Comparison of ENCODE assay signal across 26 cellular contexts in genomic region chr1:29895201-29895600, GRCh38.
"Had no signal": no experiment of that assay in that cellular context is flagged by ENCODE, and none has a peak within 500 bp of the region (broad histone marks: within the 10 kb centered on the region; RNA-seq: fewer than 3 reads in every experiment).

No MANE protein-coding gene starts in this region.

- H3K4me3 Mint-ChIP-seq: activated CD4-positive, alpha-beta memory T cell treated with anti-CD3 and anti-CD28 coated beads, Interleukin-2, amount 10 ng/mL, durations not matched to agents 7 days and 5 days; activated CD4-positive, alpha-beta T cell treated with anti-CD3 and anti-CD28 coated beads for 36 hours; activated CD4-positive, alpha-beta T cell treated with anti-CD3 and anti-CD28 coated beads, Interleukin-2, amount 10 ng/mL, durations not matched to agents 24 days and 14 days; activated naive CD4-positive, alpha-beta T cell treated with anti-CD3 and anti-CD28 coated beads, Interleukin-2, amount 10 ng/mL, durations not matched to agents 7 days and 5 days; activated naive CD8-positive, alpha-beta T cell treated with anti-CD3 and anti-CD28 coated beads, Interleukin-2, amount 10 ng/mL, durations not matched to agents 7 days and 5 days; activated T-cell treated with anti-CD3 and anti-CD28 coated beads, Interleukin-2, amount 50 U/mL, for 24 hours; activated T-cell treated with anti-CD3 and anti-CD28 coated beads, Interleukin-2, amount 50 U/mL, for 72 hours; brain; central memory CD8-positive, alpha-beta T cell had no signal

- H3K4me3 ChIP-seq: ascending aorta, esophagus squamous epithelium, gastroesophageal sphincter had no signal

- H3K27me3 ChIP-seq: ascending aorta had no signal

- H3K36me3 ChIP-seq: ascending aorta, esophagus squamous epithelium, gastroesophageal sphincter had no signal

- H3K27ac Mint-ChIP-seq: activated CD4-positive, alpha-beta memory T cell treated with anti-CD3 and anti-CD28 coated beads, Interleukin-2, amount 10 ng/mL, durations not matched to agents 7 days and 5 days; activated CD4-positive, alpha-beta T cell treated with anti-CD3 and anti-CD28 coated beads for 36 hours; activated CD4-positive, alpha-beta T cell treated with anti-CD3 and anti-CD28 coated beads, Interleukin-2, amount 10 ng/mL, durations not matched to agents 24 days and 14 days; activated naive CD4-positive, alpha-beta T cell treated with anti-CD3 and anti-CD28 coated beads, Interleukin-2, amount 10 ng/mL, durations not matched to agents 7 days and 5 days; activated naive CD8-positive, alpha-beta T cell treated with anti-CD3 and anti-CD28 coated beads, Interleukin-2, amount 10 ng/mL, durations not matched to agents 7 days and 5 days; activated T-cell treated with anti-CD3 and anti-CD28 coated beads, Interleukin-2, amount 50 U/mL, for 24 hours; activated T-cell treated with anti-CD3 and anti-CD28 coated beads, Interleukin-2, amount 50 U/mL, for 72 hours had no signal

- H3K27ac ChIP-seq: ascending aorta, epithelial cell of prostate, esophagus squamous epithelium, gastroesophageal sphincter had no signal

- H3K4me1 ChIP-seq: ascending aorta, esophagus squamous epithelium, gastroesophageal sphincter had no signal

- DNase-seq: activated CD4-positive, alpha-beta memory T cell treated with anti-CD3 and anti-CD28 coated beads, Interleukin-2, amount 10 ng/mL, durations not matched to agents 7 days and 5 days; activated CD4-positive, alpha-beta T cell treated with anti-CD3 and anti-CD28 coated beads for 36 hours; activated CD4-positive, alpha-beta T cell treated with anti-CD3 and anti-CD28 coated beads, Interleukin-2, amount 10 ng/mL, durations not matched to agents 24 days and 14 days; activated CD4-positive, alpha-beta T cell treated with anti-CD3 and anti-CD28 coated beads, Interleukin-2, amount 50 U/mL, for 4 hours; activated CD4-positive, CD25-positive, alpha-beta regulatory T cell; activated CD4-positive, CD25-positive, alpha-beta regulatory T cell treated with anti-CD3 and anti-CD28 coated beads, Interleukin-2, amount 50 U/mL, for 72 hours; activated CD8-positive, alpha-beta memory T cell treated with anti-CD3 and anti-CD28 coated beads, Interleukin-2, amount 50 U/mL, for 48 hours; activated gamma-delta T cell; activated naive CD4-positive, alpha-beta T cell; activated naive CD4-positive, alpha-beta T cell treated with anti-CD3 and anti-CD28 coated beads, Interleukin-2, amount 10 ng/mL, durations not matched to agents 7 days and 5 days; activated naive CD8-positive, alpha-beta T cell treated with anti-CD3 and anti-CD28 coated beads, Interleukin-2, amount 10 ng/mL, durations not matched to agents 7 days and 5 days; activated T-cell treated with anti-CD3 and anti-CD28 coated beads for 4 hours; activated T-cell treated with anti-CD3 and anti-CD28 coated beads, Interleukin-2, amount 50 U/mL, for 24 hours; activated T-cell treated with anti-CD3 and anti-CD28 coated beads, Interleukin-2, amount 50 U/mL, for 72 hours; cortex of kidney; dermis blood vessel endothelial cell; effector CD8-positive, alpha-beta T cell; esophagus squamous epithelium; foreskin melanocyte; T-helper 2 cell had no signal

- H3K4me1 Mint-ChIP-seq: activated CD4-positive, alpha-beta memory T cell treated with anti-CD3 and anti-CD28 coated beads, Interleukin-2, amount 10 ng/mL, durations not matched to agents 7 days and 5 days; activated CD4-positive, alpha-beta T cell treated with anti-CD3 and anti-CD28 coated beads for 36 hours; activated CD4-positive, alpha-beta T cell treated with anti-CD3 and anti-CD28 coated beads, Interleukin-2, amount 10 ng/mL, durations not matched to agents 24 days and 14 days; activated naive CD4-positive, alpha-beta T cell treated with anti-CD3 and anti-CD28 coated beads, Interleukin-2, amount 10 ng/mL, durations not matched to agents 7 days and 5 days; activated naive CD8-positive, alpha-beta T cell treated with anti-CD3 and anti-CD28 coated beads, Interleukin-2, amount 10 ng/mL, durations not matched to agents 7 days and 5 days; central memory CD8-positive, alpha-beta T cell had no signal

- ATAC-seq: activated CD4-positive, alpha-beta T cell treated with anti-CD3 and anti-CD28 coated beads for 36 hours; activated naive CD4-positive, alpha-beta T cell treated with anti-CD3 and anti-CD28 coated beads, Interleukin-2, amount 50 U/mL, for 72 hours; activated T-cell treated with anti-CD3 and anti-CD28 coated beads, Interleukin-2, amount 50 U/mL, for 72 hours; gastroesophageal sphincter had no signal

- H3K9me3 Mint-ChIP-seq: activated CD4-positive, alpha-beta memory T cell treated with anti-CD3 and anti-CD28 coated beads, Interleukin-2, amount 10 ng/mL, durations not matched to agents 7 days and 5 days; activated CD4-positive, alpha-beta T cell treated with anti-CD3 and anti-CD28 coated beads, Interleukin-2, amount 10 ng/mL, durations not matched to agents 24 days and 14 days; activated naive CD4-positive, alpha-beta T cell treated with anti-CD3 and anti-CD28 coated beads, Interleukin-2, amount 10 ng/mL, durations not matched to agents 7 days and 5 days; activated naive CD4-positive, alpha-beta T cell treated with anti-CD3 and anti-CD28 coated beads, Interleukin-2, amount 50 U/mL, for 72 hours; activated naive CD8-positive, alpha-beta T cell treated with anti-CD3 and anti-CD28 coated beads, Interleukin-2, amount 10 ng/mL, durations not matched to agents 7 days and 5 days; activated T-cell treated with anti-CD3 and anti-CD28 coated beads, Interleukin-2, amount 50 U/mL, for 24 hours; activated T-cell treated with anti-CD3 and anti-CD28 coated beads, Interleukin-2, amount 50 U/mL, for 72 hours; brain; central memory CD8-positive, alpha-beta T cell had no signal

- H3K36me3 Mint-ChIP-seq: activated naive CD4-positive, alpha-beta T cell treated with anti-CD3 and anti-CD28 coated beads, Interleukin-2, amount 10 ng/mL, durations not matched to agents 7 days and 5 days; activated naive CD4-positive, alpha-beta T cell treated with anti-CD3 and anti-CD28 coated beads, Interleukin-2, amount 50 U/mL, for 72 hours; activated naive CD8-positive, alpha-beta T cell treated with anti-CD3 and anti-CD28 coated beads, Interleukin-2, amount 10 ng/mL, durations not matched to agents 7 days and 5 days; brain had no signal
